8 cellular contexts compared by ENCODE assay signal in genomic region chr20:1324598-1325172, GRCh38. TPM values are rescaled to one million over a fixed set of nuclear protein-coding genes. Genes with fewer than 3 reads are reported as not detected.
A peak's percentile ranks its signal among the peaks of the same experiment; 100 is the strongest.
DNase-seq lines count a peak whose midpoint lies in the region; ATAC-seq and TF ChIP-seq lines count a peak whose summit lies in the region.

No MANE protein-coding gene starts in this region.

- H3K27me3 ChIP-seq in SU-DHL-6 (ENCODE audit: low read length) (no peaks in the 10 kb centered on the region), gastrocnemius medialis (no peaks in the 10 kb centered on the region)

- peak overlapping the region; percentile 64 for H2AFZ ChIP-seq in SU-DHL-6 (ENCODE audit: low read depth, low read length, severe bottlenecking)

- H4K20me1 ChIP-seq in SU-DHL-6 (ENCODE audit: low read depth, low read length), result no peaks in the 10 kb centered on the region

- no peak for TF ChIP-seq CTCF in SU-DHL-6 (IDR thresholded peaks at IDR 0.05; ENCODE audit: insufficient read depth, low read length, poor library complexity, severe bottlenecking)
- no peak for TF ChIP-seq CTCF in fibroblast of pulmonary artery (IDR thresholded peaks at IDR 0.05; ENCODE audit: low read length, missing control alignments)
- TF ChIP-seq CTCF in gastrocnemius medialis (IDR thresholded peaks at IDR 0.05 in 4 of 5, conservative IDR thresholded peaks at IDR 0.05 in 1 of 5), result no peak

- H3K9ac ChIP-seq in SU-DHL-6 (ENCODE audit: low read length), result peak overlapping the region; percentile 90

- H3K4me2 ChIP-seq in SU-DHL-6 (ENCODE audit: low read depth, low read length, poor library complexity, severe bottlenecking), result peak overlapping the region; percentile 82

- peak; percentile 7 to 28 for ATAC-seq in activated CD4-positive, CD25-positive, alpha-beta regulatory T cell treated with anti-CD3 and anti-CD28 coated beads, Interleukin-2, amount 50 U/mL, for 24 hours
- ATAC-seq in gastrocnemius medialis (peak; percentile 41 to 46), HG03108 (IDR thresholded peaks at IDR 0.05; ENCODE audit: unreplicated experiment) (no peak)

- no peak for DNase-seq in activated CD4-positive, CD25-positive, alpha-beta regulatory T cell (lab: John Stamatoyannopoulos, UW)
- DNase-seq in fibroblast of pulmonary artery (ENCODE audit: low read depth), result peak; percentile 82
- no peak for DNase-seq in gastrocnemius medialis
- no peak for DNase-seq in NCI-H2029 (lab: John Stamatoyannopoulos, UW)
- no peak for DNase-seq in superior temporal gyrus (ENCODE audit: extremely low spot score)

- no peak overlapping the region for H3K27ac ChIP-seq in SU-DHL-6 (ENCODE audit: low read depth, low read length)
- peak overlapping the region; percentile 93 to 99 (median 97) for H3K27ac ChIP-seq in gastrocnemius medialis

- no peaks in the 10 kb centered on the region for H3F3A ChIP-seq in SU-DHL-6 (ENCODE audit: insufficient read depth)

- H3K4me3 ChIP-seq in SU-DHL-6 (ENCODE audit: insufficient read depth, low read length, poor library complexity, severe bottlenecking), result peak overlapping the region; percentile 87
- H3K4me3 ChIP-seq in fibroblast of pulmonary artery (replicated peaks; ENCODE audit: low read depth, low read length), result peak overlapping the region; percentile 75
- peak overlapping the region; percentile 63 to 94 (median 81) for H3K4me3 ChIP-seq in gastrocnemius medialis

- no peaks in the 10 kb centered on the region for H3K9me3 ChIP-seq in SU-DHL-6 (ENCODE audit: insufficient read depth, low read length)
- H3K9me3 ChIP-seq in gastrocnemius medialis, result no peaks in the 10 kb centered on the region

- peaks cover 47 to 62% of the 10 kb centered on the region in 2 donors for H3K4me1 ChIP-seq in gastrocnemius medialis

- intact Hi-C loops in gastrocnemius medialis (cut with DNase I; ENCODE audit: low total_unique reads), result loop anchor here (1.0 to 2.0 kb wide), 2 partner anchors 69 to 142 kb away; partner anchors contain the start of genes FKBP1A and NSFL1C

- no peaks in the 10 kb centered on the region for H3K9me2 ChIP-seq in SU-DHL-6 (replicated peaks; ENCODE audit: insufficient read depth, low read length)

- no peak for TF ChIP-seq POLR2A in gastrocnemius medialis (IDR thresholded peaks at IDR 0.05)

- peaks cover 43% of the 10 kb centered on the region for H3K79me2 ChIP-seq in SU-DHL-6 (ENCODE audit: insufficient read depth, low read length)

- in situ Hi-C loops in gastrocnemius medialis (cut with MboI; ENCODE audit: low sequenced_read_pairs in 4 of 4), result loop anchor here in 1 of 4 donors (5.0 kb wide), 1 partner anchor 73 kb away; no protein-coding TSS in a partner anchor

- H3K36me3 ChIP-seq in SU-DHL-6 (ENCODE audit: low read length) (no peaks in the 10 kb centered on the region), gastrocnemius medialis (no peaks in the 10 kb centered on the region)

RNA-seq across cellular contexts. Expression of gene SDCBP2, which starts 4.3 kb away (rescaled TPM):
- 1 to 10 TPM; 1.3 to 2.9 (median 2.1) TPM for total RNA-seq in gastrocnemius medialis

RNA-seq across cellular contexts. Expression of gene SNPH, which starts 58.6 kb away (rescaled TPM):
- 10 to 100 TPM in 3 of 4 donors, 1 to 10 TPM in 1; 3.1 to 27.4 (median 15.9) TPM for total RNA-seq in gastrocnemius medialis
